Comparison of ENCODE assay signal across 8 cellular contexts in genomic region chr11:70423523-70424505, GRCh38. TPM values are rescaled to one million over a fixed set of nuclear protein-coding genes. Genes with fewer than 3 reads are reported as not detected.
A peak's percentile ranks its signal among the peaks of the same experiment; 100 is the strongest.
DNase-seq lines count a peak whose midpoint lies in the region; ATAC-seq and TF ChIP-seq lines count a peak whose summit lies in the region.

No MANE protein-coding gene starts in this region.

- peaks cover 6% of the 10 kb centered on the region for H3K36me3 ChIP-seq in kidney epithelial cell (ENCODE audit: control insufficient read depth, insufficient read depth, low read length)

- no peak overlapping the region for H3K27ac Mint-ChIP-seq in activated CD4-positive, alpha-beta memory T cell treated with anti-CD3 and anti-CD28 coated beads for 36 hours

- H3K4me3 ChIP-seq in kidney epithelial cell (ENCODE audit: low read depth, low read length): no peak overlapping the region

- CTCF ChIA-PET in activated CD4-positive, alpha-beta memory T cell treated with anti-CD3 and anti-CD28 coated beads for 36 hours (lab: Charles Lee): interaction anchor here (0.8 kb wide), 1 partner anchor 44 kb away, joined by 3 read pairs; no protein-coding TSS in a partner anchor

- no peak overlapping the region for H3K4me3 Mint-ChIP-seq in activated CD4-positive, alpha-beta memory T cell treated with anti-CD3 and anti-CD28 coated beads for 36 hours

- no peak for TF ChIP-seq CTCF in kidney epithelial cell (IDR thresholded peaks at IDR 0.05; ENCODE audit: insufficient read depth, low read length, poor library complexity, severe bottlenecking)

- intact Hi-C loops in activated CD4-positive, alpha-beta memory T cell treated with anti-CD3 and anti-CD28 coated beads for 36 hours (cut with micrococcal nuclease): no loop called here

- POLR2A ChIA-PET in activated CD4-positive, alpha-beta memory T cell treated with anti-CD3 and anti-CD28 coated beads for 36 hours (lab: Charles Lee): interaction anchor here (1.3 kb wide), 1 partner anchor 25 kb away, joined by 6 read pairs; the partner anchor contains the start of gene CTTN

- ATAC-seq in HG02678 (IDR thresholded peaks at IDR 0.05; ENCODE audit: unreplicated experiment): peak; percentile 62
- ATAC-seq in GM21576 (IDR thresholded peaks at IDR 0.05; ENCODE audit: unreplicated experiment): no peak
- ATAC-seq in HG03571 (IDR thresholded peaks at IDR 0.05; ENCODE audit: unreplicated experiment): no peak
- ATAC-seq in HG03280 (IDR thresholded peaks at IDR 0.05; ENCODE audit: unreplicated experiment): no peak

- in situ Hi-C loops in Caki2 (cut with HindIII; ENCODE audit: low pct_unique_long_range_greater_than_20kb, low sequenced_read_pairs): no loop called here

- peaks cover 32% of the 10 kb centered on the region for H3K36me3 Mint-ChIP-seq in activated CD4-positive, alpha-beta memory T cell treated with anti-CD3 and anti-CD28 coated beads for 36 hours

- H3K27me3 ChIP-seq in kidney epithelial cell (ENCODE audit: control insufficient read depth, insufficient read depth, low read length): no peaks in the 10 kb centered on the region

- H3K4me1 Mint-ChIP-seq in activated CD4-positive, alpha-beta memory T cell treated with anti-CD3 and anti-CD28 coated beads for 36 hours (ENCODE audit: low read depth): peaks cover 4% of the 10 kb centered on the region

- peak; percentile 73 for DNase-seq in Caki2 (ENCODE audit: low read depth)
- peak; percentile 63 for DNase-seq in activated CD4-positive, alpha-beta memory T cell treated with anti-CD3 and anti-CD28 coated beads for 36 hours
- peak; percentile 87 for DNase-seq in kidney epithelial cell (ENCODE audit: low read depth)
- no peak for DNase-seq in dedifferentiated amniotic fluid mesenchymal stem cell (ENCODE audit: extremely low spot score)

- no peaks in the 10 kb centered on the region for H3K27me3 Mint-ChIP-seq in activated CD4-positive, alpha-beta memory T cell treated with anti-CD3 and anti-CD28 coated beads for 36 hours

- H3K9me3 Mint-ChIP-seq in activated CD4-positive, alpha-beta memory T cell treated with anti-CD3 and anti-CD28 coated beads for 36 hours: no peaks in the 10 kb centered on the region

RNA-seq across cellular contexts. Expression of gene CTTN, which starts 25.5 kb away (rescaled TPM):
- 116 and 145 TPM in 2 replicates for total RNA-seq in Caki2 (2014; rRNA removed; shearing (Covaris generic); ENCODE audit: low replicate concordance)
- 10 to 100 TPM; 49.6 to 52.6 TPM for total RNA-seq in activated CD4-positive, alpha-beta memory T cell treated with anti-CD3 and anti-CD28 coated beads for 36 hours
- total RNA-seq in kidney epithelial cell: 296 and 324 TPM in 2 replicates
